Comparison of ENCODE assay signal across 8 cellular contexts in genomic region chr15:46304320-46304719, GRCh38.
A peak's percentile ranks its signal among the peaks of the same experiment; 100 is the strongest.
DNase-seq lines count a peak whose midpoint lies in the region; ATAC-seq and TF ChIP-seq lines count a peak whose summit lies in the region.

No MANE protein-coding gene starts in this region.

- H3K27ac ChIP-seq in Karpas-422 (ENCODE audit: low read length) (no peak overlapping the region), body of pancreas (no peak overlapping the region)

- H3K27me3 ChIP-seq in Karpas-422 (ENCODE audit: low read length) (no peaks in the 10 kb centered on the region), body of pancreas (no peaks in the 10 kb centered on the region)

- intact Hi-C loops in body of pancreas (cut with DNase I), result no loop called here

- H4K20me1 ChIP-seq in Karpas-422 (ENCODE audit: insufficient read depth, low read depth, low read length), result no peaks in the 10 kb centered on the region

- TF ChIP-seq POLR2A in body of pancreas (IDR thresholded peaks at IDR 0.05), result no peak

- no peaks in the 10 kb centered on the region for H3K9me3 ChIP-seq in Karpas-422 (ENCODE audit: low read length)
- H3K9me3 ChIP-seq in body of pancreas, result no peaks in the 10 kb centered on the region

- H3K4me1 ChIP-seq in Karpas-422 (ENCODE audit: low read length) (no peaks in the 10 kb centered on the region), body of pancreas (no peaks in the 10 kb centered on the region)

- DNase-seq in activated CD4-positive, alpha-beta T cell treated with anti-CD3 and anti-CD28 coated beads for 48 hours, result peak; percentile 22
- DNase-seq in activated CD4-positive, alpha-beta T cell treated with anti-CD3 and anti-CD28 coated beads, Interleukin-2, amount 50 U/mL, for 1 hour, result no peak
- DNase-seq in Karpas-422 (peak; percentile 70), body of pancreas (peak in 1 of 4 donors; percentile 29), renal cortical epithelial cell (ENCODE audit: low read depth) (peak; percentile 32), 8988T (no peak), superior temporal gyrus (ENCODE audit: extremely low spot score) (no peak)

- ATAC-seq in body of pancreas (no peak), HG03342 (IDR thresholded peaks at IDR 0.05; ENCODE audit: unreplicated experiment) (no peak)

- H3K36me3 ChIP-seq in Karpas-422 (ENCODE audit: insufficient read depth, low read length), result no peaks in the 10 kb centered on the region
- H3K36me3 ChIP-seq in body of pancreas (replicated peaks in 1 of 2; ENCODE audit: insufficient read depth in 1 of 2, low read depth in 2 of 2), result no peaks in the 10 kb centered on the region

- no peaks in the 10 kb centered on the region for H3K9me2 ChIP-seq in Karpas-422 (replicated peaks; ENCODE audit: insufficient read depth, low read length)

- peak in 4 of 7 experiments; percentile 11 to 25 (median 16) for TF ChIP-seq CTCF in body of pancreas (IDR thresholded peaks at IDR 0.05)

- H2AFZ ChIP-seq in Karpas-422 (ENCODE audit: low read length), result no peak overlapping the region

- no peak overlapping the region for H3K4me3 ChIP-seq in Karpas-422 (ENCODE audit: low read length)
- no peak overlapping the region for H3K4me3 ChIP-seq in body of pancreas

- 82 to 83% methylated on average over 4 of the region's 4 CpGs for WGBS in body of pancreas, 2 donors

- no peak overlapping the region for H3K9ac ChIP-seq in Karpas-422 (ENCODE audit: low read length)

- no peak overlapping the region for H3K4me2 ChIP-seq in Karpas-422 (ENCODE audit: low read depth, low read length, poor library complexity, severe bottlenecking)

- H3K79me2 ChIP-seq in Karpas-422 (ENCODE audit: low read length), result no peaks in the 10 kb centered on the region

Comparison
In these comparisons a context has a peak if more than half of its experiments do, and no peak if none do; other contexts are left out.
1. DNase-seq: peak in activated CD4-positive, alpha-beta T cell treated with anti-CD3 and anti-CD28 coated beads for 48 hours (single experiment), Karpas-422 (single experiment) and renal cortical epithelial cell (single experiment); none in activated CD4-positive, alpha-beta T cell treated with anti-CD3 and anti-CD28 coated beads, Interleukin-2, amount 50 U/mL, for 1 hour (single experiment), 8988T (single experiment) and superior temporal gyrus (single experiment).